Comparison of ENCODE assay signal across 8 cellular contexts in the genomic region with DNA sequence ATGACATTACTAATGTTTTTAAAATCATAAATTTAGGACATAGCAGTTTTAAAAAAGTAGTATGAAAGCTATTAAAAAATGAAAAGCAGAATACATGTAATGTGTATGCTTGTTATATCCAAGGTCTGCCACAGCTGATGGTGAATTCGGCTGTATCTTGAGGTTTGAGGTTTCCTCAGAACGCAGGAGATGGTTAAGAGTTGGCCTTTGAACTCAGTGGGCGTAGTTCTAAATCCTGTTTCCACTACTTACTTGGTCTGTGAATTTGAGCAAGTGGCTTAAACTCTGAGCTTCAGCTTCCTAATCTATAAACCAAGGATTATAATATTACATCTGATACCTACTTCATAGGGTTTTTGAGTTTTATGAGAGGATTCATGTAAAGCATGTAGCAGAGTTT.
A peak's percentile ranks its signal among the peaks of the same experiment; 100 is the strongest.
DNase-seq lines count a peak whose midpoint lies in the region; ATAC-seq, FAIRE-seq and TF ChIP-seq lines count a peak whose summit lies in the region.

No MANE protein-coding gene starts in this region.

- no peaks in the 10 kb centered on the region; the same call in 1 of the 3 replicates for H3K9me3 ChIP-seq in GM12878 (replicated peaks; ENCODE audit: control insufficient read depth, insufficient read depth, low read length)
- H3K9me3 ChIP-seq in esophagus squamous epithelium = no peaks in the 10 kb centered on the region
- peaks cover 6% of the 10 kb centered on the region for H3K9me3 ChIP-seq in GM23248 (ENCODE audit: low read depth)

- H3K79me2 ChIP-seq in GM12878 (ENCODE audit: control insufficient read depth, insufficient read depth, low read length) (no peaks in the 10 kb centered on the region), GM23248 (ENCODE audit: insufficient read depth) (peaks cover 5% of the 10 kb centered on the region; the same call in 1 of the 2 replicates)

- DNase-seq in KBM-7 (peak; percentile 27), GM12878 (ENCODE audit: low read depth, low spot score) (peak; percentile 44), esophagus squamous epithelium (lab: John Stamatoyannopoulos, UW) (no peak), GM23248 (no peak), iPS-NIHi7 (ENCODE audit: extremely low spot score) (no peak)

- H3K27ac ChIP-seq in GM12878 (ENCODE audit: control insufficient read depth, insufficient read depth) = no peak overlapping the region
- no peak overlapping the region for H3K27ac ChIP-seq in esophagus squamous epithelium
- H3K27ac ChIP-seq in GM23248 = no peak overlapping the region

- H3K4me1 ChIP-seq in GM12878 (ENCODE audit: control insufficient read depth, insufficient read depth, low read length) = peaks cover 14% of the 10 kb centered on the region
- no peaks in the 10 kb centered on the region for H3K4me1 ChIP-seq in esophagus squamous epithelium
- H3K4me1 ChIP-seq in GM23248 (ENCODE audit: insufficient read depth) = peaks cover 5% of the 10 kb centered on the region; the same call in 1 of the 2 replicates

- no TSS peak for BruUV-seq in GM12878 (replicated peaks; lab: Mats Ljungman, UMichigan)

- H3K4me3 ChIP-seq in GM12878 (no peak overlapping the region), esophagus squamous epithelium (no peak overlapping the region), GM23248 (no peak overlapping the region)

- no peaks in the 10 kb centered on the region for H3F3A ChIP-seq in GM23248 (ENCODE audit: insufficient read depth)

- POLR2A ChIA-PET in GM12878 (lab: Charles Lee) = interaction anchor here (0.9 to 2.0 kb wide), 5 partner anchors 8 to 103 kb away, joined by 3 to 6 read pairs (median 4); no protein-coding TSS in a partner anchor

- FAIRE-seq in GM12878 (lab: Jason Lieb, UNC) = no peak

- TF ChIP-seq POLR2A in GM18505 (IDR thresholded peaks at IDR 0.05; ENCODE audit: borderline replicate concordance, extremely low read depth, insufficient read depth, insufficient read length) (no peak), GM12878 (IDR thresholded peaks at IDR 0.05; ENCODE audit: low read depth, low read length) (no peak), esophagus squamous epithelium (IDR thresholded peaks at IDR 0.05) (no peak)

- in situ Hi-C loops in KBM-7 (cut with MboI; ENCODE audit: low pct_unique_long_range_greater_than_20kb, low sequenced_read_pairs) (no loop called here), GM12878 (cut with MboI) (no loop called here), GM23248 (cut with MboI) (no loop called here)

- no peak for TF ChIP-seq RAD21 in GM12878 (IDR thresholded peaks at IDR 0.05; ENCODE audit: insufficient read depth, low read depth, low read length)

- ATAC-seq in GM18505 (IDR thresholded peaks at IDR 0.05; ENCODE audit: unreplicated experiment) (peak; percentile 87), GM21529 (IDR thresholded peaks at IDR 0.05; ENCODE audit: unreplicated experiment) (peak; percentile 90), GM12878 (peak; percentile 96), HG02970 (IDR thresholded peaks at IDR 0.05; ENCODE audit: low FRiP score, unreplicated experiment) (no peak)

- peaks cover 0 to 2% of the 10 kb centered on the region in 2 experiments; a peak in 1 of 4 replicates for H3K36me3 ChIP-seq in GM12878 (ENCODE audit: control insufficient read depth in 2 of 2, insufficient read depth in 2 of 2, low read length in 1 of 2)
- H3K36me3 ChIP-seq in esophagus squamous epithelium = no peaks in the 10 kb centered on the region
- no peaks in the 10 kb centered on the region for H3K36me3 ChIP-seq in GM23248 (ENCODE audit: low read depth)

- CTCF ChIA-PET in GM12878 (lab: Yijun Ruan, JAX) = interaction anchor here (1.1 to 3.7 kb wide), 2 partner anchors 8 to 123 kb away, joined by 5 to 13 read pairs; no protein-coding TSS in a partner anchor

- H3K27me3 ChIP-seq in GM12878 (replicated peaks in 1 of 2; ENCODE audit: control insufficient read depth in 2 of 2, insufficient read depth in 2 of 2, low read length in 1 of 2) = no peaks in the 10 kb centered on the region
- no peaks in the 10 kb centered on the region for H3K27me3 ChIP-seq in esophagus squamous epithelium
- H3K27me3 ChIP-seq in GM23248 (replicated peaks; ENCODE audit: insufficient read depth) = no peaks in the 10 kb centered on the region

- SMC1A ChIA-PET in GM12878 (lab: Charles Lee; ENCODE audit: uncharacterized antibody, unreplicated experiment) = interaction anchor here (0.6 to 6.4 kb wide), 15 partner anchors 7 to 1620 kb away, joined by 3 to 50 read pairs (median 4); a partner anchor contains a TSS

- H2AFZ ChIP-seq in GM12878 (ENCODE audit: control insufficient read depth, low read depth, low read length) = no peak overlapping the region
- H2AFZ ChIP-seq in GM23248 = no peak overlapping the region

- TF ChIP-seq CTCF in GM12878 (IDR thresholded peaks at IDR 0.05 in 2 of 3, conservative IDR thresholded peaks at IDR 0.05 in 1 of 3; ENCODE audit: control insufficient read depth in 2 of 3, extremely low read depth in 1 of 3, insufficient read depth in 1 of 3, low read depth in 3 of 3, low read length in 3 of 3) (no peak), esophagus squamous epithelium (IDR thresholded peaks at IDR 0.05) (no peak)

- RAD21 ChIA-PET in GM12878 (lab: Charles Lee; ENCODE audit: unreplicated experiment) = interaction anchor here (0.5 to 6.1 kb wide), 10 partner anchors 11 to 132 kb away, joined by 3 to 25 read pairs (median 4); a partner anchor contains a TSS

- H4K20me1 ChIP-seq in GM12878 (ENCODE audit: control insufficient read depth, insufficient read depth) = no peaks in the 10 kb centered on the region
- H4K20me1 ChIP-seq in GM23248 (ENCODE audit: insufficient read depth) = no peaks in the 10 kb centered on the region

- 16% methylated on average over 3 of the region's 3 CpGs for WGBS in GM12878 (ENCODE audit: insufficient coverage, insufficient replicate concordance, low lambda C conversion rate, missing lambda C conversion rate)
- WGBS in esophagus squamous epithelium, 2 donors = 59 to 64% methylated on average over 3 of the region's 3 CpGs
- WGBS in GM23248 (ENCODE audit: low coverage in 1 of 2, low lambda C conversion rate in 2 of 2, missing lambda C conversion rate in 2 of 2), 2 experiments = 95 to 96% methylated on average over 3 of the region's 3 CpGs

- no peaks in the 10 kb centered on the region for H3K9me2 ChIP-seq in GM23248 (ENCODE audit: insufficient read depth)

- H3K4me2 ChIP-seq in GM12878 (ENCODE audit: control insufficient read depth, insufficient read depth) = peak overlapping the region; percentile 21
- no peak overlapping the region for H3K4me2 ChIP-seq in GM23248 (ENCODE audit: unreplicated experiment)

- intact Hi-C loops in GM12878 (cut with micrococcal nuclease; ENCODE audit: unreplicated experiment) = no loop called here
- intact Hi-C loops in esophagus squamous epithelium (cut with DNase I) = no loop called here

- 0 out of 4 replicates have a peak, but pooled peaks of 1 of the 2 experiments have one; percentile 21 for TF ChIP-seq EP300 in GM12878 (IDR thresholded peaks at IDR 0.05; ENCODE audit: borderline replicate concordance in 1 of 2, control insufficient read depth in 1 of 2, low read depth in 2 of 2, low read length in 2 of 2)

- no peak overlapping the region for H3K9ac ChIP-seq in GM12878 (ENCODE audit: control insufficient read depth, insufficient read depth, low read length)
- H3K9ac ChIP-seq in GM23248 = no peak overlapping the region

TF ChIP-seq in GM12878, 131 proteins besides CTCF, POLR2A, EP300 and RAD21 (continues in another document):
- TF ChIP-seq EZH2 (IDR thresholded peaks at IDR 0.05; ENCODE audit: borderline replicate concordance, control insufficient read depth, low read depth, low read length) (no peak), ZNF207 (IDR thresholded peaks at IDR 0.05; ENCODE audit: borderline replicate concordance) (no peak), WRNIP1 (IDR thresholded peaks at IDR 0.05; ENCODE audit: borderline replicate concordance, low read depth, low read length) (no peak), SUZ12 (IDR thresholded peaks at IDR 0.05; ENCODE audit: unreplicated experiment) (no peak)
- TF ChIP-seq, protein P1, sequence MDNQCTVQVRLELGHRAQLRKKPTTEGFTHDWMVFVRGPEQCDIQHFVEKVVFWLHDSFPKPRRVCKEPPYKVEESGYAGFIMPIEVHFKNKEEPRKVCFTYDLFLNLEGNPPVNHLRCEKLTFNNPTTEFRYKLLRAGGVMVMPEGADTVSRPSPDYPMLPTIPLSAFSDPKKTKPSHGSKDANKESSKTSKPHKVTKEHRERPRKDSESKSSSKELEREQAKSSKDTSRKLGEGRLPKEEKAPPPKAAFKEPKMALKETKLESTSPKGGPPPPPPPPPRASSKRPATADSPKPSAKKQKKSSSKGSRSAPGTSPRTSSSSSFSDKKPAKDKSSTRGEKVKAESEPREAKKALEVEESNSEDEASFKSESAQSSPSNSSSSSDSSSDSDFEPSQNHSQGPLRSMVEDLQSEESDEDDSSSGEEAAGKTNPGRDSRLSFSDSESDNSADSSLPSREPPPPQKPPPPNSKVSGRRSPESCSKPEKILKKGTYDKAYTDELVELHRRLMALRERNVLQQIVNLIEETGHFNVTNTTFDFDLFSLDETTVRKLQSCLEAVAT (IDR thresholded peaks at IDR 0.05) = peak; percentile 63; the same call in 1 of the 2 replicates
- TF ChIP-seq, protein P2, sequence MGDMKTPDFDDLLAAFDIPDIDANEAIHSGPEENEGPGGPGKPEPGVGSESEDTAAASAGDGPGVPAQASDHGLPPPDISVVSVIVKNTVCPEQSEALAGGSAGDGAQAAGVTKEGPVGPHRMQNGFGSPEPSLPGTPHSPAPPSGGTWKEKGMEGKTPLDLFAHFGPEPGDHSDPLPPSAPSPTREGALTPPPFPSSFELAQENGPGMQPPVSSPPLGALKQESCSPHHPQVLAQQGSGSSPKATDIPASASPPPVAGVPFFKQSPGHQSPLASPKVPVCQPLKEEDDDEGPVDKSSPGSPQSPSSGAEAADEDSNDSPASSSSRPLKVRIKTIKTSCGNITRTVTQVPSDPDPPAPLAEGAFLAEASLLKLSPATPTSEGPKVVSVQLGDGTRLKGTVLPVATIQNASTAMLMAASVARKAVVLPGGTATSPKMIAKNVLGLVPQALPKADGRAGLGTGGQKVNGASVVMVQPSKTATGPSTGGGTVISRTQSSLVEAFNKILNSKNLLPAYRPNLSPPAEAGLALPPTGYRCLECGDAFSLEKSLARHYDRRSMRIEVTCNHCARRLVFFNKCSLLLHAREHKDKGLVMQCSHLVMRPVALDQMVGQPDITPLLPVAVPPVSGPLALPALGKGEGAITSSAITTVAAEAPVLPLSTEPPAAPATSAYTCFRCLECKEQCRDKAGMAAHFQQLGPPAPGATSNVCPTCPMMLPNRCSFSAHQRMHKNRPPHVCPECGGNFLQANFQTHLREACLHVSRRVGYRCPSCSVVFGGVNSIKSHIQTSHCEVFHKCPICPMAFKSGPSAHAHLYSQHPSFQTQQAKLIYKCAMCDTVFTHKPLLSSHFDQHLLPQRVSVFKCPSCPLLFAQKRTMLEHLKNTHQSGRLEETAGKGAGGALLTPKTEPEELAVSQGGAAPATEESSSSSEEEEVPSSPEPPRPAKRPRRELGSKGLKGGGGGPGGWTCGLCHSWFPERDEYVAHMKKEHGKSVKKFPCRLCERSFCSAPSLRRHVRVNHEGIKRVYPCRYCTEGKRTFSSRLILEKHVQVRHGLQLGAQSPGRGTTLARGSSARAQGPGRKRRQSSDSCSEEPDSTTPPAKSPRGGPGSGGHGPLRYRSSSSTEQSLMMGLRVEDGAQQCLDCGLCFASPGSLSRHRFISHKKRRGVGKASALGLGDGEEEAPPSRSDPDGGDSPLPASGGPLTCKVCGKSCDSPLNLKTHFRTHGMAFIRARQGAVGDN (IDR thresholded peaks at IDR 0.05) = peak; percentile 63

Comparison
In these comparisons a context has a peak if more than half of its experiments do, and no peak if none do; other contexts are left out.
1. DNase-seq: peak in KBM-7 (single experiment) and GM12878 (single experiment); none in esophagus squamous epithelium (single experiment), GM23248 (single experiment) and iPS-NIHi7 (single experiment).